Comparison of ENCODE assay signal across 8 cellular contexts in the genomic region with DNA sequence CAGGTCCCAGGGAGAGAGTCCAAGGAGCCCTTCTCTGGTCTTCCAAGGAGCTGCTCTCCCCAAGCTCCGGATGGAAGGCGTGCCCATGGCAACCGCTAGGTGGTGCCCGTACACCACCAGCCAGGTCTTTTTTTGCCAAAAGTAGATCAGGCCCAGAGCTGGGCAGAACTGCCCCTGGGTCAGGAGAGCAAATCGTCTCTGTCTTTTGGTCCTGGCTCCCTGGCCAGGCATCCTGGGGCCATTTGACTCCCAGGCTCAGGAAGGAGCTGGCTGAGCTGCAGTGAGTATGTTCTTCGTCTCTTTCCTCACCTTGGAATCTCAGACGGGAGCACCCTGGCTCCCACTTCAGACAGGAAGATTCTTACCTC. TPM values are rescaled to one million over a fixed set of nuclear protein-coding genes. Genes with fewer than 3 reads are reported as not detected.
DNase-seq lines count a peak whose midpoint lies in the region; ATAC-seq and TF ChIP-seq lines count a peak whose summit lies in the region.

No MANE protein-coding gene starts in this region.

- peak; percentile 99 for TF ChIP-seq CTCF in chondrocyte (IDR thresholded peaks at IDR 0.05)

- peak overlapping the region; percentile 51 for H3K27ac Mint-ChIP-seq in activated CD4-positive, alpha-beta T cell treated with anti-CD3 and anti-CD28 coated beads for 36 hours
- no peak overlapping the region for H3K27ac Mint-ChIP-seq in chondrocyte (ENCODE audit: unreplicated experiment)

- no peak overlapping the region for H3K4me3 Mint-ChIP-seq in activated CD4-positive, alpha-beta T cell treated with anti-CD3 and anti-CD28 coated beads for 36 hours
- no peak overlapping the region for H3K4me3 Mint-ChIP-seq in chondrocyte (ENCODE audit: unreplicated experiment)

- POLR2A ChIA-PET in activated CD4-positive, alpha-beta T cell treated with anti-CD3 and anti-CD28 coated beads for 36 hours (lab: Charles Lee), result interaction anchor here (0.6 to 2.2 kb wide), 3 partner anchors 28 to 108 kb away, joined by 5 to 20 read pairs (median 6); no protein-coding TSS in a partner anchor

- CTCF ChIA-PET in activated CD4-positive, alpha-beta T cell treated with anti-CD3 and anti-CD28 coated beads for 36 hours (lab: Charles Lee), result interaction anchor here (0.5 to 10.4 kb wide), 46 partner anchors 9 to 1850 kb away, joined by 3 to 288 read pairs (median 5); partner anchors contain the start of genes BCL3, CLPTM1 and NECTIN2

- no peaks in the 10 kb centered on the region for H3K36me3 Mint-ChIP-seq in activated CD4-positive, alpha-beta T cell treated with anti-CD3 and anti-CD28 coated beads for 36 hours (ENCODE audit: low read depth)
- no peaks in the 10 kb centered on the region for H3K36me3 Mint-ChIP-seq in chondrocyte (ENCODE audit: low read depth)

- H3K9me3 Mint-ChIP-seq in activated CD4-positive, alpha-beta T cell treated with anti-CD3 and anti-CD28 coated beads for 36 hours (ENCODE audit: low read depth), result no peaks in the 10 kb centered on the region
- H3K9me3 Mint-ChIP-seq in chondrocyte (ENCODE audit: low read depth), result no peaks in the 10 kb centered on the region

- peaks cover 4% of the 10 kb centered on the region for H3K27me3 Mint-ChIP-seq in activated CD4-positive, alpha-beta T cell treated with anti-CD3 and anti-CD28 coated beads for 36 hours
- H3K27me3 Mint-ChIP-seq in chondrocyte (ENCODE audit: low read depth), result no peaks in the 10 kb centered on the region

- intact Hi-C loops in activated CD4-positive, alpha-beta T cell treated with anti-CD3 and anti-CD28 coated beads for 36 hours (cut with DNase I, micrococcal nuclease), result loop anchor here (1.0 to 5.0 kb wide), 8 partner anchors 23 to 153 kb away; no protein-coding TSS in a partner anchor

- ATAC-seq in HG02571 (IDR thresholded peaks at IDR 0.05; ENCODE audit: unreplicated experiment) (peak; percentile 55), left lobe of liver (peak; percentile 77), HG02642 (IDR thresholded peaks at IDR 0.05; ENCODE audit: poor library complexity, unreplicated experiment) (no peak)
- peak; percentile 89 for ATAC-seq in activated CD4-positive, alpha-beta T cell treated with anti-CD3 and anti-CD28 coated beads for 36 hours

- peaks cover 33% of the 10 kb centered on the region for H3K4me1 Mint-ChIP-seq in activated CD4-positive, alpha-beta T cell treated with anti-CD3 and anti-CD28 coated beads for 36 hours
- H3K4me1 Mint-ChIP-seq in chondrocyte (ENCODE audit: low read depth), result peaks cover 25% of the 10 kb centered on the region

- peak; percentile 23 for DNase-seq in DMS79 treated with DMSO at 0.1 percent for 48 hours (lab: John Stamatoyannopoulos, UW)
- DNase-seq in NCI-H446 (lab: John Stamatoyannopoulos, UW), result peak; percentile 49 to 79
- DNase-seq in activated CD4-positive, alpha-beta T cell treated with anti-CD3 and anti-CD28 coated beads for 36 hours, result peak; percentile 88
- no peak for DNase-seq in chondrocyte (ENCODE audit: low spot score)
- DNase-seq in left lobe of liver (ENCODE audit: low spot score), result peak; percentile 90
- DNase-seq in stimulated activated CD4-positive, alpha-beta T cell treated with anti-CD3 and anti-CD28 coated beads, Interleukin-1b, Interleukin-23, amount 100 ng/mL, for 48 hours, result peak; percentile 76

RNA-seq across cellular contexts. Expression of gene BCL3, which starts 24.6 kb away (rescaled TPM):
- total RNA-seq in activated CD4-positive, alpha-beta T cell treated with anti-CD3 and anti-CD28 coated beads for 36 hours, result 10 to 100 TPM; 56.2 to 81.5 TPM
- total RNA-seq in chondrocyte (9.2 to 14.9 TPM (median 11.8 TPM) in 3 replicates), left lobe of liver (30.8 TPM)

RNA-seq across cellular contexts. Expression of gene CEACAM16, which starts 25.0 kb away (rescaled TPM):
- total RNA-seq in activated CD4-positive, alpha-beta T cell treated with anti-CD3 and anti-CD28 coated beads for 36 hours, result not detected
- total RNA-seq in chondrocyte (not detected in 3 replicates), left lobe of liver (not detected)

RNA-seq across cellular contexts. Expression of gene CEACAM19, which starts 52.7 kb away (rescaled TPM):
- under 1 TPM; 0.56 to 0.73 TPM for total RNA-seq in activated CD4-positive, alpha-beta T cell treated with anti-CD3 and anti-CD28 coated beads for 36 hours
- total RNA-seq in chondrocyte, result 5.2 to 6.5 TPM (median 5.4 TPM) in 3 replicates
- total RNA-seq in left lobe of liver, result 5.6 TPM

RNA-seq across cellular contexts. Expression of gene CBLC, which starts 53.8 kb away (rescaled TPM):
- total RNA-seq in activated CD4-positive, alpha-beta T cell treated with anti-CD3 and anti-CD28 coated beads for 36 hours, result not detected
- total RNA-seq in chondrocyte (not detected in 3 replicates), left lobe of liver (14.0 TPM)
